24 cellular contexts compared by ENCODE assay signal in genomic region chr12:113735146-113735545, GRCh38.
"Had no signal": no experiment of that assay in that cellular context is flagged by ENCODE, and none has a peak within 500 bp of the region (broad histone marks: within the 10 kb centered on the region; RNA-seq: fewer than 3 reads in every experiment).

No MANE protein-coding gene starts in this region.

- H3K27ac ChIP-seq: colonic mucosa, dorsolateral prefrontal cortex, heart right ventricle, lower lobe of right lung, neutrophil, ovary, prostate gland, thoracic aorta, vagina had no signal

- H3K27me3 ChIP-seq: colonic mucosa, ovary, vagina had no signal

- H3K4me3 Mint-ChIP-seq: activated CD4-positive, alpha-beta T cell treated with anti-CD3 and anti-CD28 coated beads for 36 hours; activated naive CD8-positive, alpha-beta T cell treated with anti-CD3 and anti-CD28 coated beads for 36 hours; activated T-cell treated with anti-CD3 and anti-CD28 coated beads, Interleukin-2, amount 50 U/mL, for 4 hours; central memory CD8-positive, alpha-beta T cell; naive thymus-derived CD8-positive, alpha-beta T cell; type B pancreatic cell had no signal

- DNase-seq: activated CD4-positive, alpha-beta T cell treated with anti-CD3 and anti-CD28 coated beads for 36 hours; activated CD4-positive, alpha-beta T cell treated with anti-CD3 and anti-CD28 coated beads, Interleukin-2, amount 50 U/mL, for 48 hours; activated CD8-positive, alpha-beta memory T cell treated with anti-CD3 and anti-CD28 coated beads, Interleukin-2, amount 50 U/mL, for 48 hours; activated naive CD4-positive, alpha-beta T cell treated with Interleukin-2 at 50 U/mL for 16 hours; activated naive CD8-positive, alpha-beta T cell treated with anti-CD3 and anti-CD28 coated beads for 36 hours; activated T-cell treated with anti-CD3 and anti-CD28 coated beads, Interleukin-2, amount 50 U/mL, for 4 hours; colonic mucosa; dorsolateral prefrontal cortex; heart right ventricle; kidney; lower lobe of right lung; naive thymus-derived CD8-positive, alpha-beta T cell; ovary; stimulated activated CD4-positive, alpha-beta T cell treated with anti-CD3 and anti-CD28 coated beads, Interleukin-4, amount 100 ng/mL, for 24 hours; stimulated activated naive CD4-positive, alpha-beta T cell treated with Interleukin-2 at 50 U/mL for 16 hours had no signal

- H3K36me3 ChIP-seq: colonic mucosa, heart right ventricle, lower lobe of right lung, neutrophil, ovary, prostate gland, thoracic aorta, vagina had no signal

- FAIRE-seq: astrocyte, kidney, TTC549 had no signal

- H3K36me3 Mint-ChIP-seq: activated naive CD8-positive, alpha-beta T cell treated with anti-CD3 and anti-CD28 coated beads for 36 hours; naive thymus-derived CD8-positive, alpha-beta T cell; type B pancreatic cell had no signal

- H3K9me3 ChIP-seq: colonic mucosa, lower lobe of right lung, neutrophil, ovary, prostate gland, thoracic aorta, vagina had no signal

- H3K27ac Mint-ChIP-seq: activated CD4-positive, alpha-beta T cell treated with anti-CD3 and anti-CD28 coated beads for 36 hours; activated naive CD8-positive, alpha-beta T cell treated with anti-CD3 and anti-CD28 coated beads for 36 hours; activated T-helper 2 cell treated with anti-CD3 and anti-CD28 coated beads, Interferon-gamma antibody, Interleukin-2, Interleukin-4, amounts not matched to agents 10 μg/mL and 5 μg/mL and 100 μg/mL, durations not matched to agents 14 hours and 24 hours and 36 hours; naive thymus-derived CD8-positive, alpha-beta T cell; type B pancreatic cell had no signal

- H3K9me3 Mint-ChIP-seq: activated naive CD8-positive, alpha-beta T cell treated with anti-CD3 and anti-CD28 coated beads for 36 hours; activated T-cell treated with anti-CD3 and anti-CD28 coated beads, Interleukin-2, amount 50 U/mL, for 4 hours; activated T-helper 2 cell treated with anti-CD3 and anti-CD28 coated beads, Interferon-gamma antibody, Interleukin-2, Interleukin-4, amounts not matched to agents 10 μg/mL and 5 μg/mL and 100 μg/mL, durations not matched to agents 14 hours and 24 hours and 36 hours; central memory CD8-positive, alpha-beta T cell; type B pancreatic cell had no signal

- H3K4me1 Mint-ChIP-seq: activated CD4-positive, alpha-beta T cell treated with anti-CD3 and anti-CD28 coated beads for 36 hours; activated naive CD8-positive, alpha-beta T cell treated with anti-CD3 and anti-CD28 coated beads for 36 hours; central memory CD8-positive, alpha-beta T cell had no signal

- H3K4me3 ChIP-seq: colonic mucosa, dorsolateral prefrontal cortex, heart right ventricle, lower lobe of right lung, ovary, prostate gland, thoracic aorta, vagina had no signal

- ATAC-seq: activated CD4-positive, alpha-beta T cell treated with anti-CD3 and anti-CD28 coated beads for 36 hours; activated T-cell treated with anti-CD3 and anti-CD28 coated beads, Interleukin-2, amount 50 U/mL, for 4 hours; heart right ventricle; lower lobe of right lung; naive thymus-derived CD8-positive, alpha-beta T cell had no signal

- H3K4me1 ChIP-seq: colonic mucosa, heart right ventricle, lower lobe of right lung, prostate gland, vagina had no signal
